In genomic region chr3:49602877-49603411, GRCh38 we compare ENCODE assay signal across 10 cellular contexts. TPM values are rescaled to one million over a fixed set of nuclear protein-coding genes. Genes with fewer than 3 reads are reported as not detected.
DNase-seq lines count a peak whose midpoint lies in the region; ATAC-seq, FAIRE-seq and TF ChIP-seq lines count a peak whose summit lies in the region.
"Had no signal": no experiment of that assay in that cellular context is flagged by ENCODE, and none has a peak within 500 bp of the region (broad histone marks: within the 10 kb centered on the region; RNA-seq: fewer than 3 reads in every experiment).

No MANE protein-coding gene starts in this region.

- H3K27ac ChIP-seq in kidney (ENCODE audit: low read depth in 2 of 2, low read length in 2 of 2): no peak overlapping the region
- H3K27ac ChIP-seq: C4-2B, suprapubic skin had no signal

- POLR2A ChIA-PET in activated CD4-positive, alpha-beta T cell treated with anti-CD3 and anti-CD28 coated beads, Interleukin-2, amount 10 ng/mL, durations not matched to agents 7 days and 5 days (lab: Charles Lee): no interaction called here

- CTCF ChIA-PET in activated CD4-positive, alpha-beta T cell treated with anti-CD3 and anti-CD28 coated beads, Interleukin-2, amount 10 ng/mL, durations not matched to agents 7 days and 5 days (lab: Charles Lee): interaction anchor here (0.5 to 1.4 kb wide), 4 partner anchors 9 to 63 kb away, joined by 3 to 4 read pairs (median 3); no protein-coding TSS in a partner anchor

- no peak for TF ChIP-seq CTCF in kidney (IDR thresholded peaks at IDR 0.05; ENCODE audit: borderline replicate concordance, extremely low read depth, insufficient read depth)

- peaks cover 23% of the 10 kb centered on the region for H3K4me1 Mint-ChIP-seq in activated CD4-positive, alpha-beta T cell treated with anti-CD3 and anti-CD28 coated beads, Interleukin-2, amount 10 ng/mL, durations not matched to agents 7 days and 5 days

- H3K36me3 ChIP-seq in kidney (ENCODE audit: control insufficient read depth in 1 of 2, insufficient read depth in 2 of 2, low read length in 2 of 2): no peaks in the 10 kb centered on the region
- H3K36me3 ChIP-seq: suprapubic skin had no signal

- peak overlapping the region; percentile 86 for H3K27ac Mint-ChIP-seq in activated CD4-positive, alpha-beta T cell treated with anti-CD3 and anti-CD28 coated beads, Interleukin-2, amount 10 ng/mL, durations not matched to agents 7 days and 5 days

- H3K9me3 ChIP-seq in kidney (ENCODE audit: control insufficient read depth in 1 of 2, low read length in 2 of 2): no peaks in the 10 kb centered on the region
- H3K9me3 ChIP-seq: suprapubic skin had no signal

- H3K4me3 Mint-ChIP-seq in activated CD4-positive, alpha-beta T cell treated with anti-CD3 and anti-CD28 coated beads, Interleukin-2, amount 10 ng/mL, durations not matched to agents 7 days and 5 days: no peak overlapping the region

- intact Hi-C loops in kidney (cut with DNase I): no loop called here

- no peak for ATAC-seq in GM18517 (IDR thresholded peaks at IDR 0.05; ENCODE audit: unreplicated experiment)

- DNase-seq in DMS53 treated with DMSO at 0.1 percent for 48 hours (lab: John Stamatoyannopoulos, UW; ENCODE audit: unreplicated experiment) (peak; percentile 40), medulla oblongata (ENCODE audit: extremely low spot score) (no peak), kidney (no peak), NCI-H1694 treated with DMSO at 0.1 percent for 48 hours (lab: John Stamatoyannopoulos, UW) (no peak)
- peak; percentile 71 for DNase-seq in activated CD4-positive, alpha-beta T cell treated with anti-CD3 and anti-CD28 coated beads, Interleukin-2, amount 10 ng/mL, durations not matched to agents 7 days and 5 days
- DNase-seq in central memory CD4-positive, alpha-beta T cell: peak; percentile 45
- DNase-seq in stimulated activated CD4-positive, alpha-beta T cell treated with anti-CD3 and anti-CD28 coated beads, Interleukin-1b, Interleukin-23, amount 100 ng/mL, for 48 hours: peak; percentile 65

- no peaks in the 10 kb centered on the region for H3K9me3 Mint-ChIP-seq in activated CD4-positive, alpha-beta T cell treated with anti-CD3 and anti-CD28 coated beads, Interleukin-2, amount 10 ng/mL, durations not matched to agents 7 days and 5 days

- no peak for FAIRE-seq in kidney (lab: Jason Lieb, UNC)

- no peak overlapping the region for H3K9ac ChIP-seq in kidney (ENCODE audit: low read length in 2 of 2)

- no peaks in the 10 kb centered on the region for H3K4me1 ChIP-seq in kidney (ENCODE audit: control insufficient read depth in 1 of 2, insufficient read depth in 1 of 2, low read depth in 1 of 2, low read length in 2 of 2)

- no peaks in the 10 kb centered on the region for H3K36me3 Mint-ChIP-seq in activated CD4-positive, alpha-beta T cell treated with anti-CD3 and anti-CD28 coated beads, Interleukin-2, amount 10 ng/mL, durations not matched to agents 7 days and 5 days (ENCODE audit: low read depth)

- no peaks in the 10 kb centered on the region for H3K27me3 Mint-ChIP-seq in activated CD4-positive, alpha-beta T cell treated with anti-CD3 and anti-CD28 coated beads, Interleukin-2, amount 10 ng/mL, durations not matched to agents 7 days and 5 days

- no peak overlapping the region for H3K4me3 ChIP-seq in kidney (ENCODE audit: low read length in 2 of 2)
- H3K4me3 ChIP-seq: suprapubic skin had no signal

RNA-seq across cellular contexts. Expression of gene BSN, which starts 48.7 kb away (rescaled TPM):
- under 1 TPM; 0.06 to 0.07 TPM for total RNA-seq in activated CD4-positive, alpha-beta T cell treated with anti-CD3 and anti-CD28 coated beads, Interleukin-2, amount 10 ng/mL, durations not matched to agents 7 days and 5 days
- total RNA-seq in kidney: 1.3 TPM
- polyA plus RNA-seq in kidney (ENCODE audit: insufficient read depth, low read depth, low replicate concordance): 0.11 TPM

Comparison
In these comparisons a context has a peak if more than half of its experiments do, and no peak if none do; other contexts are left out.
1. DNase-seq: peak in DMS53 treated with DMSO at 0.1 percent for 48 hours (single experiment), activated CD4-positive, alpha-beta T cell treated with anti-CD3 and anti-CD28 coated beads, Interleukin-2, amount 10 ng/mL, durations not matched to agents 7 days and 5 days (single experiment), central memory CD4-positive, alpha-beta T cell (single experiment) and stimulated activated CD4-positive, alpha-beta T cell treated with anti-CD3 and anti-CD28 coated beads, Interleukin-1b, Interleukin-23, amount 100 ng/mL, for 48 hours (single experiment); none in medulla oblongata (single experiment), kidney (single experiment) and NCI-H1694 treated with DMSO at 0.1 percent for 48 hours (single experiment).